1 cellular context compared by ENCODE assay signal in genomic region chr1:15682886-15683410, GRCh38.
TF ChIP-seq lines count a peak whose summit lies in the region.

No MANE protein-coding gene starts in this region.

TF ChIP-seq in HEK293, 187 proteins besides CTCF, POLR2A, EP300 and RAD21 (continued from another document):
- TF ChIP-seq ZNF362 (tag by site-specific recombination; IDR thresholded peaks at IDR 0.05) (no peak), EGR2 (tag by site-specific recombination; IDR thresholded peaks at IDR 0.05; ENCODE audit: low read depth) (peak; percentile 53; the same call in 1 of the 2 replicates), ZNF302 (tag by site-specific recombination; IDR thresholded peaks at IDR 0.05; ENCODE audit: low read depth) (no peak), ZNF747 (tag by site-specific recombination; IDR thresholded peaks at IDR 0.05) (no peak), RBAK (tag by site-specific recombination; IDR thresholded peaks at IDR 0.05) (no peak), ZNF518A (tag by site-specific recombination; conservative IDR thresholded peaks at IDR 0.05; ENCODE audit: low read depth) (no peak), ZNF155 (tag by site-specific recombination; IDR thresholded peaks at IDR 0.05) (no peak), KLF17 (tag by site-specific recombination; IDR thresholded peaks at IDR 0.05) (no peak), ZNF580 (tag by site-specific recombination; IDR thresholded peaks at IDR 0.05) (no peak), ZNF174 (tag by site-specific recombination; IDR thresholded peaks at IDR 0.05) (no peak), ZNF639 (tag by site-specific recombination; IDR thresholded peaks at IDR 0.05) (no peak), ZNF394 (tag by site-specific recombination; IDR thresholded peaks at IDR 0.05; ENCODE audit: borderline replicate concordance) (no peak), ZNF530 (tag by site-specific recombination; IDR thresholded peaks at IDR 0.05; ENCODE audit: low read depth) (no peak), ZNF133 (tag by site-specific recombination; IDR thresholded peaks at IDR 0.05) (no peak), HOXA7 (CRISPR knock-in tag; IDR thresholded peaks at IDR 0.05; ENCODE audit: borderline replicate concordance) (no peak), ZNF776 (tag by site-specific recombination; IDR thresholded peaks at IDR 0.05; ENCODE audit: borderline replicate concordance) (no peak), ZNF391 (tag by site-specific recombination; IDR thresholded peaks at IDR 0.05; ENCODE audit: borderline replicate concordance, low read depth) (no peak), ZNF768 (tag by site-specific recombination; IDR thresholded peaks at IDR 0.05) (no peak), ZNF274 (IDR thresholded peaks at IDR 0.05; ENCODE audit: low read length) (no peak), ZNF274 (tag by site-specific recombination; IDR thresholded peaks at IDR 0.05; ENCODE audit: borderline replicate concordance) (no peak), ZNF214 (tag by site-specific recombination; IDR thresholded peaks at IDR 0.05; ENCODE audit: borderline replicate concordance) (no peak), PATZ1 (tag by site-specific recombination; IDR thresholded peaks at IDR 0.05) (peak; percentile 65), ZBTB26 (tag by site-specific recombination; optimal IDR thresholded peaks at IDR 0.05) (no peak), KLF1 (tag by site-specific recombination; IDR thresholded peaks at IDR 0.05) (no peak), HOXC10 (CRISPR knock-in tag; IDR thresholded peaks at IDR 0.05) (no peak), SALL2 (tag by site-specific recombination; IDR thresholded peaks at IDR 0.05; ENCODE audit: borderline replicate concordance) (no peak)
